Comparison of ENCODE assay signal across 8 cellular contexts in the genomic region with DNA sequence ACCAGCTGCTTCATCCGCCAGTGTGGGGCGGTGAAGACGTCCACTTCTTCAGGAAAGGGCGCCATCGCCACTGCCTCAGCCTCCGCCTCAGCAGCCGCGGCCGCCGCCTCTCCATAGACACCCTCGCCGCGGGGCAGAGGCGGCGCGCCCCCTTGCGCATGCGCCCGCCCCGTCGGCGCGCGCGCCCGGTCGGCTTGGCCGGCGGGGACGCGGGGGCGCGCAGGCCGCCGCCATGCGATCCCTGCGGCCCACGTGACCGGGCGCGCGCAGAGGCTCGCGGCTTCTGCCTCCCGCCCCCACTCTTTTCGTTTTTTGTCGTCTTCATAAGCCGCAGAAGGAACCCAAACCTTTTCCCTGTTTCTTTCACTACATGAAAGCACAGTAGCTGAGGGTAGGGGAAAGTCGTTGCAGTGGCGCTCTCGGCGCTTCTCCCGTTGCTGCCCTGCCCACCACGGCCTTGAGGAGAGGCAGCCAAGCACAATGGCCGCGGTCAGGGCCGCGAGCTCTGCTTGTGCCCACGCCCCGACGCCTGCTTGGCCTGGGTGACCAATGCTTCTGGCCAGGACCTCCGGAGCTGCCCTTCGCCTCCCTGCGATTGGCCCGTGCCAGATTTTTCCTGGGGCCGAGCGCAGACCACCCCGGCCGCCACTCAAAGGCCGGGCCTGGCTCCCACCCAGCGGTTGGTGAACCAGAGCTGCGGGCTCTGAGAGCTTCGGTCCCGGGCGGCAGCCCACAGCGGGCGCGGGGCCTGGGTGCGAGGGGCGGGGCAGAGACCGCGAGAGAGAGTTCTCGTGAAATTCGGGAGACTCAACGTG. TPM values are rescaled to one million over a fixed set of nuclear protein-coding genes. Genes with fewer than 3 reads are reported as not detected.
DNase-seq lines count a peak whose midpoint lies in the region; ATAC-seq, FAIRE-seq and TF ChIP-seq lines count a peak whose summit lies in the region.

A gene with protein sequence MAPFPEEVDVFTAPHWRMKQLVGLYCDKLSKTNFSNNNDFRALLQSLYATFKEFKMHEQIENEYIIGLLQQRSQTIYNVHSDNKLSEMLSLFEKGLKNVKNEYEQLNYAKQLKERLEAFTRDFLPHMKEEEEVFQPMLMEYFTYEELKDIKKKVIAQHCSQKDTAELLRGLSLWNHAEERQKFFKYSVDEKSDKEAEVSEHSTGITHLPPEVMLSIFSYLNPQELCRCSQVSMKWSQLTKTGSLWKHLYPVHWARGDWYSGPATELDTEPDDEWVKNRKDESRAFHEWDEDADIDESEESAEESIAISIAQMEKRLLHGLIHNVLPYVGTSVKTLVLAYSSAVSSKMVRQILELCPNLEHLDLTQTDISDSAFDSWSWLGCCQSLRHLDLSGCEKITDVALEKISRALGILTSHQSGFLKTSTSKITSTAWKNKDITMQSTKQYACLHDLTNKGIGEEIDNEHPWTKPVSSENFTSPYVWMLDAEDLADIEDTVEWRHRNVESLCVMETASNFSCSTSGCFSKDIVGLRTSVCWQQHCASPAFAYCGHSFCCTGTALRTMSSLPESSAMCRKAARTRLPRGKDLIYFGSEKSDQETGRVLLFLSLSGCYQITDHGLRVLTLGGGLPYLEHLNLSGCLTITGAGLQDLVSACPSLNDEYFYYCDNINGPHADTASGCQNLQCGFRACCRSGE (minus strand): TSS at position 135 of the 815 bp plus-strand sequence. CDS start 70 bp downstream, at position 65.

- peak within 1 kb of the TSS; percentile 99 for H3K4me3 Mint-ChIP-seq in activated T-helper 17 cell treated with anti-CD3 and anti-CD28 coated beads, Interleukin-2, amount 50 U/mL, for 72 hours
- peak within 1 kb of the TSS; percentile 98 to 100 (median 100) for H3K4me3 Mint-ChIP-seq in nephron
- H3K4me3 Mint-ChIP-seq in stimulated activated naive CD8-positive, alpha-beta T cell treated with anti-CD3 and anti-CD28 coated beads, Interleukin-15, Interleukin-2, amounts not matched to agents 100 ng/mL and 50 ng/mL, for 24 hours: peak within 1 kb of the TSS; percentile 90

- TF ChIP-seq EP300 in Ishikawa (IDR thresholded peaks at IDR 0.05; ENCODE audit: borderline replicate concordance): no peak; the same call in 1 of the 2 replicates

- no peaks in the 10 kb centered on the region for H3K9me3 Mint-ChIP-seq in activated T-helper 17 cell treated with anti-CD3 and anti-CD28 coated beads, Interleukin-2, amount 50 U/mL, for 72 hours
- no peaks in the 10 kb centered on the region for H3K9me3 Mint-ChIP-seq in nephron
- no peaks in the 10 kb centered on the region for H3K9me3 Mint-ChIP-seq in stimulated activated naive CD8-positive, alpha-beta T cell treated with anti-CD3 and anti-CD28 coated beads, Interleukin-15, Interleukin-2, amounts not matched to agents 100 ng/mL and 50 ng/mL, for 24 hours

- ATAC-seq in GM21619 (IDR thresholded peaks at IDR 0.05; ENCODE audit: unreplicated experiment): peak; percentile 62
- peak; percentile 83 for ATAC-seq in activated T-helper 17 cell treated with anti-CD3 and anti-CD28 coated beads, Interleukin-2, amount 50 U/mL, for 72 hours (replicated peaks)

- no peak for FAIRE-seq in RCC 7860 (lab: Jason Lieb, UNC)

- TF ChIP-seq RAD21 in Ishikawa (IDR thresholded peaks at IDR 0.05; ENCODE audit: low read depth): no peak

- peak within 1 kb of the TSS; percentile 96 for H3K27ac Mint-ChIP-seq in activated T-helper 17 cell treated with anti-CD3 and anti-CD28 coated beads, Interleukin-2, amount 50 U/mL, for 72 hours
- H3K27ac Mint-ChIP-seq in nephron: peak within 1 kb of the TSS; percentile 99 to 100 (median 100)
- peak within 1 kb of the TSS; percentile 96 for H3K27ac Mint-ChIP-seq in stimulated activated naive CD8-positive, alpha-beta T cell treated with anti-CD3 and anti-CD28 coated beads, Interleukin-15, Interleukin-2, amounts not matched to agents 100 ng/mL and 50 ng/mL, for 24 hours

- no peak for TF ChIP-seq CTCF in nephron (IDR thresholded peaks at IDR 0.05; ENCODE audit: unreplicated experiment in 3 of 3)

- H3K4me1 Mint-ChIP-seq in activated T-helper 17 cell treated with anti-CD3 and anti-CD28 coated beads, Interleukin-2, amount 50 U/mL, for 72 hours: peaks cover 32% of the 10 kb centered on the region
- H3K4me1 Mint-ChIP-seq in nephron: peaks cover 46% of the 10 kb centered on the region
- peaks cover 86% of the 10 kb centered on the region for H3K4me1 Mint-ChIP-seq in stimulated activated naive CD8-positive, alpha-beta T cell treated with anti-CD3 and anti-CD28 coated beads, Interleukin-15, Interleukin-2, amounts not matched to agents 100 ng/mL and 50 ng/mL, for 24 hours (ENCODE audit: low read depth)

- peak; percentile 32 for DNase-seq in DMS79 (lab: John Stamatoyannopoulos, UW)
- DNase-seq in RCC 7860 (ENCODE audit: low spot score): peak; percentile 62
- DNase-seq in fibroblast of peridontal ligament (ENCODE audit: extremely low read depth): peak; percentile 81

- no peaks in the 10 kb centered on the region for H3K27me3 Mint-ChIP-seq in activated T-helper 17 cell treated with anti-CD3 and anti-CD28 coated beads, Interleukin-2, amount 50 U/mL, for 72 hours
- H3K27me3 Mint-ChIP-seq in nephron (ENCODE audit: low read depth): no peaks in the 10 kb centered on the region
- H3K27me3 Mint-ChIP-seq in stimulated activated naive CD8-positive, alpha-beta T cell treated with anti-CD3 and anti-CD28 coated beads, Interleukin-15, Interleukin-2, amounts not matched to agents 100 ng/mL and 50 ng/mL, for 24 hours: no peaks in the 10 kb centered on the region

- H3K36me3 Mint-ChIP-seq in activated T-helper 17 cell treated with anti-CD3 and anti-CD28 coated beads, Interleukin-2, amount 50 U/mL, for 72 hours (ENCODE audit: low read depth): peaks cover 5% of the 10 kb centered on the region
- no peaks in the 10 kb centered on the region for H3K36me3 Mint-ChIP-seq in nephron (ENCODE audit: low read depth)
- peaks cover 4% of the 10 kb centered on the region for H3K36me3 Mint-ChIP-seq in stimulated activated naive CD8-positive, alpha-beta T cell treated with anti-CD3 and anti-CD28 coated beads, Interleukin-15, Interleukin-2, amounts not matched to agents 100 ng/mL and 50 ng/mL, for 24 hours (ENCODE audit: low read depth)

TF ChIP-seq in Ishikawa, 13 proteins besides CTCF, POLR2A, EP300 and RAD21:
- TF ChIP-seq ZBTB7A (IDR thresholded peaks at IDR 0.05; ENCODE audit: low read depth) (no peak), EGR1 (IDR thresholded peaks at IDR 0.05) (no peak), NFIC (IDR thresholded peaks at IDR 0.05) (peak; percentile 22; the same call in 1 of the 2 replicates), YY1 (IDR thresholded peaks at IDR 0.05; ENCODE audit: low read depth) (peak; percentile 84), TEAD4 (IDR thresholded peaks at IDR 0.05) (no peak), CEBPB (IDR thresholded peaks at IDR 0.05) (no peak), TAF1 (IDR thresholded peaks at IDR 0.05; ENCODE audit: low read depth) (peak; percentile 35), CREB1 (IDR thresholded peaks at IDR 0.05; ENCODE audit: low read depth) (no peak), TCF12 (IDR thresholded peaks at IDR 0.05; ENCODE audit: low read depth) (no peak), FOXM1 (IDR thresholded peaks at IDR 0.05; ENCODE audit: borderline replicate concordance, low read depth) (no peak)
- TF ChIP-seq, protein P1, sequence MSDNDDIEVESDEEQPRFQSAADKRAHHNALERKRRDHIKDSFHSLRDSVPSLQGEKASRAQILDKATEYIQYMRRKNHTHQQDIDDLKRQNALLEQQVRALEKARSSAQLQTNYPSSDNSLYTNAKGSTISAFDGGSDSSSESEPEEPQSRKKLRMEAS (IDR thresholded peaks at IDR 0.05): peak; percentile 78
- TF ChIP-seq, protein P2, sequence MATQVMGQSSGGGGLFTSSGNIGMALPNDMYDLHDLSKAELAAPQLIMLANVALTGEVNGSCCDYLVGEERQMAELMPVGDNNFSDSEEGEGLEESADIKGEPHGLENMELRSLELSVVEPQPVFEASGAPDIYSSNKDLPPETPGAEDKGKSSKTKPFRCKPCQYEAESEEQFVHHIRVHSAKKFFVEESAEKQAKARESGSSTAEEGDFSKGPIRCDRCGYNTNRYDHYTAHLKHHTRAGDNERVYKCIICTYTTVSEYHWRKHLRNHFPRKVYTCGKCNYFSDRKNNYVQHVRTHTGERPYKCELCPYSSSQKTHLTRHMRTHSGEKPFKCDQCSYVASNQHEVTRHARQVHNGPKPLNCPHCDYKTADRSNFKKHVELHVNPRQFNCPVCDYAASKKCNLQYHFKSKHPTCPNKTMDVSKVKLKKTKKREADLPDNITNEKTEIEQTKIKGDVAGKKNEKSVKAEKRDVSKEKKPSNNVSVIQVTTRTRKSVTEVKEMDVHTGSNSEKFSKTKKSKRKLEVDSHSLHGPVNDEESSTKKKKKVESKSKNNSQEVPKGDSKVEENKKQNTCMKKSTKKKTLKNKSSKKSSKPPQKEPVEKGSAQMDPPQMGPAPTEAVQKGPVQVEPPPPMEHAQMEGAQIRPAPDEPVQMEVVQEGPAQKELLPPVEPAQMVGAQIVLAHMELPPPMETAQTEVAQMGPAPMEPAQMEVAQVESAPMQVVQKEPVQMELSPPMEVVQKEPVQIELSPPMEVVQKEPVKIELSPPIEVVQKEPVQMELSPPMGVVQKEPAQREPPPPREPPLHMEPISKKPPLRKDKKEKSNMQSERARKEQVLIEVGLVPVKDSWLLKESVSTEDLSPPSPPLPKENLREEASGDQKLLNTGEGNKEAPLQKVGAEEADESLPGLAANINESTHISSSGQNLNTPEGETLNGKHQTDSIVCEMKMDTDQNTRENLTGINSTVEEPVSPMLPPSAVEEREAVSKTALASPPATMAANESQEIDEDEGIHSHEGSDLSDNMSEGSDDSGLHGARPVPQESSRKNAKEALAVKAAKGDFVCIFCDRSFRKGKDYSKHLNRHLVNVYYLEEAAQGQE (IDR thresholded peaks at IDR 0.05; ENCODE audit: low read depth): no peak
- TF ChIP-seq, protein P3, sequence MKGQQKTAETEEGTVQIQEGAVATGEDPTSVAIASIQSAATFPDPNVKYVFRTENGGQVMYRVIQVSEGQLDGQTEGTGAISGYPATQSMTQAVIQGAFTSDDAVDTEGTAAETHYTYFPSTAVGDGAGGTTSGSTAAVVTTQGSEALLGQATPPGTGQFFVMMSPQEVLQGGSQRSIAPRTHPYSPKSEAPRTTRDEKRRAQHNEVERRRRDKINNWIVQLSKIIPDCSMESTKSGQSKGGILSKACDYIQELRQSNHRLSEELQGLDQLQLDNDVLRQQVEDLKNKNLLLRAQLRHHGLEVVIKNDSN (IDR thresholded peaks at IDR 0.05): peak; percentile 94

RNA-seq across cellular contexts. Expression of the gene that starts here (rescaled TPM):
- 10 to 100 TPM; 22.4 to 26.3 TPM for total RNA-seq in activated T-helper 17 cell treated with anti-CD3 and anti-CD28 coated beads, Interleukin-2, amount 50 U/mL, for 72 hours

Comparison
In these comparisons a context has a peak if more than half of its experiments do, and no peak if none do; other contexts are left out.
1. Peak in every context shown above with its lines: DNase-seq and ATAC-seq.